16 cellular contexts compared by ENCODE assay signal in the genomic region with DNA sequence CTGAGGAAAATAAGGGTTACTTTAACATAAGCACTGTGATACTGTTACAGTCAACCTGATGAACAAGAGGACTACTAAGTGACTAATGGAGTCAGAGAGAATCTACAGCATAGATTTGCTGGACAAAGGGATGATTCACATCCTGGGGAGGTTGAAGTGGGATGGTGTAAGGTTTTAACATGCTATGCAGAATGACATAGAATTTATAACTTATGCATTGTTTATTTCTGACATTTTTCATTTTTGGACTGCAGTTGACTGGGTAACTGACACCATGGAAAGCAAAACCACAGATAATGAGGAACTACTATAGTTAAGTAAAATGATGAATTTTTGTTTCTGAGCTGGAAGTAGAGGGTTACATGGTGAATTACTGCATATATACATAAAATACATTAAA.
DNase-seq lines count a peak whose midpoint lies in the region; ATAC-seq lines count a peak whose summit lies in the region.
"Had no signal": no experiment of that assay in that cellular context is flagged by ENCODE, and none has a peak within 500 bp of the region (broad histone marks: within the 10 kb centered on the region; RNA-seq: fewer than 3 reads in every experiment).

No MANE protein-coding gene starts in this region.

- DNase-seq in NOMO-1 (lab: John Stamatoyannopoulos, UW; ENCODE audit: unreplicated experiment in 2 of 2) (peak; percentile 22 to 73), NOMO-1 treated with dmso at 0.1 percent for 144 hours (lab: John Stamatoyannopoulos, UW; ENCODE audit: unreplicated experiment) (no peak), RKO (ENCODE audit: low spot score) (peak; percentile 76), epithelial cell of prostate (ENCODE audit: low read depth, low spot score) (peak; percentile 34)
- no peak for DNase-seq in stimulated activated naive B cell treated with anti-CD40 and anti-IgM and Interleukin-4, amounts not matched to agents 10 μg/mL and 1 μg/mL and 100 μg/mL, for 72 hours
- DNase-seq in stimulated activated CD4-positive, alpha-beta T cell treated with anti-CD3 and anti-CD28 coated beads, Interleukin-1b, Interleukin-23, amount 100 ng/mL, for 48 hours, result no peak
- DNase-seq: brain microvascular endothelial cell, PC-9, small intestine had no signal

- peak overlapping the region; percentile 10 for H3K27ac ChIP-seq in epithelial cell of prostate
- H3K27ac ChIP-seq: 22Rv1, brain microvascular endothelial cell, KMS-11, neutrophil, PC-9 had no signal

- no peaks in the 10 kb centered on the region for H3K27me3 Mint-ChIP-seq in stimulated activated naive B cell treated with anti-CD40 and anti-IgM and Interleukin-4, amounts not matched to agents 10 μg/mL and 1 μg/mL and 100 μg/mL, for 72 hours
- H3K27me3 Mint-ChIP-seq: activated T-helper 17 cell treated with anti-CD3 and anti-CD28 coated beads, Interleukin-2, amount 50 U/mL, for 72 hours had no signal

- H3K36me3 Mint-ChIP-seq in stimulated activated naive B cell treated with anti-CD40 and anti-IgM and Interleukin-4, amounts not matched to agents 10 μg/mL and 1 μg/mL and 100 μg/mL, for 72 hours, result no peaks in the 10 kb centered on the region

- no peaks in the 10 kb centered on the region for H3K9me3 Mint-ChIP-seq in stimulated activated naive B cell treated with anti-CD40 and anti-IgM and Interleukin-4, amounts not matched to agents 10 μg/mL and 1 μg/mL and 100 μg/mL, for 72 hours

- no peak overlapping the region for H3K4me3 Mint-ChIP-seq in stimulated activated naive B cell treated with anti-CD40 and anti-IgM and Interleukin-4, amounts not matched to agents 10 μg/mL and 1 μg/mL and 100 μg/mL, for 72 hours
- H3K4me3 Mint-ChIP-seq: activated T-helper 17 cell treated with anti-CD3 and anti-CD28 coated beads, Interleukin-2, amount 50 U/mL, for 72 hours; T-helper 2 cell treated with Interferon-gamma antibody and Interleukin-4, amounts not matched to agents 5 μg/mL and 100 μg/mL, for 36 hours had no signal

- no peak overlapping the region for H3K27ac Mint-ChIP-seq in stimulated activated naive B cell treated with anti-CD40 and anti-IgM and Interleukin-4, amounts not matched to agents 10 μg/mL and 1 μg/mL and 100 μg/mL, for 72 hours
- H3K27ac Mint-ChIP-seq: activated T-helper 17 cell treated with anti-CD3 and anti-CD28 coated beads, Interleukin-2, amount 50 U/mL, for 72 hours; T-helper 2 cell treated with Interferon-gamma antibody and Interleukin-4, amounts not matched to agents 5 μg/mL and 100 μg/mL, for 36 hours had no signal

- H3K4me1 Mint-ChIP-seq in stimulated activated naive B cell treated with anti-CD40 and anti-IgM and Interleukin-4, amounts not matched to agents 10 μg/mL and 1 μg/mL and 100 μg/mL, for 72 hours, result peaks cover 16 to 35% of the 10 kb centered on the region in 2 donors
- H3K4me1 Mint-ChIP-seq: activated T-helper 17 cell treated with anti-CD3 and anti-CD28 coated beads, Interleukin-2, amount 50 U/mL, for 72 hours had no signal

- peak; percentile 39 to 41 for ATAC-seq in stimulated activated naive B cell treated with anti-CD40 and anti-IgM and Interleukin-4, amounts not matched to agents 10 μg/mL and 1 μg/mL and 100 μg/mL, for 72 hours (replicated peaks)
- ATAC-seq in HG03342 (IDR thresholded peaks at IDR 0.05; ENCODE audit: unreplicated experiment) (no peak), HG03521 (IDR thresholded peaks at IDR 0.05; ENCODE audit: unreplicated experiment) (no peak)
- ATAC-seq: activated T-helper 17 cell treated with anti-CD3 and anti-CD28 coated beads, Interleukin-2, amount 50 U/mL, for 72 hours had no signal

Comparison
In these comparisons a context has a peak if more than half of its experiments do, and no peak if none do; other contexts are left out.
1. DNase-seq: peak in NOMO-1 (2 of 2), RKO (single experiment) and epithelial cell of prostate (single experiment); none in NOMO-1 treated with dmso at 0.1 percent for 144 hours (single experiment), stimulated activated naive B cell treated with anti-CD40 and anti-IgM and Interleukin-4, amounts not matched to agents 10 μg/mL and 1 μg/mL and 100 μg/mL, for 72 hours (single experiment) and stimulated activated CD4-positive, alpha-beta T cell treated with anti-CD3 and anti-CD28 coated beads, Interleukin-1b, Interleukin-23, amount 100 ng/mL, for 48 hours (single experiment).
2. ATAC-seq: peak in stimulated activated naive B cell treated with anti-CD40 and anti-IgM and Interleukin-4, amounts not matched to agents 10 μg/mL and 1 μg/mL and 100 μg/mL, for 72 hours (2 of 2); none in HG03342 (single experiment) and HG03521 (single experiment).